1 cellular context compared by ENCODE assay signal in genomic region chr12:124939428-124940142, GRCh38.
TF ChIP-seq lines count a peak whose summit lies in the region.

No MANE protein-coding gene starts in this region.

TF ChIP-seq in HepG2, 621 proteins besides CTCF, POLR2A, EP300 and RAD21 (continued from another document and continues in another):
- TF ChIP-seq, protein P1, sequence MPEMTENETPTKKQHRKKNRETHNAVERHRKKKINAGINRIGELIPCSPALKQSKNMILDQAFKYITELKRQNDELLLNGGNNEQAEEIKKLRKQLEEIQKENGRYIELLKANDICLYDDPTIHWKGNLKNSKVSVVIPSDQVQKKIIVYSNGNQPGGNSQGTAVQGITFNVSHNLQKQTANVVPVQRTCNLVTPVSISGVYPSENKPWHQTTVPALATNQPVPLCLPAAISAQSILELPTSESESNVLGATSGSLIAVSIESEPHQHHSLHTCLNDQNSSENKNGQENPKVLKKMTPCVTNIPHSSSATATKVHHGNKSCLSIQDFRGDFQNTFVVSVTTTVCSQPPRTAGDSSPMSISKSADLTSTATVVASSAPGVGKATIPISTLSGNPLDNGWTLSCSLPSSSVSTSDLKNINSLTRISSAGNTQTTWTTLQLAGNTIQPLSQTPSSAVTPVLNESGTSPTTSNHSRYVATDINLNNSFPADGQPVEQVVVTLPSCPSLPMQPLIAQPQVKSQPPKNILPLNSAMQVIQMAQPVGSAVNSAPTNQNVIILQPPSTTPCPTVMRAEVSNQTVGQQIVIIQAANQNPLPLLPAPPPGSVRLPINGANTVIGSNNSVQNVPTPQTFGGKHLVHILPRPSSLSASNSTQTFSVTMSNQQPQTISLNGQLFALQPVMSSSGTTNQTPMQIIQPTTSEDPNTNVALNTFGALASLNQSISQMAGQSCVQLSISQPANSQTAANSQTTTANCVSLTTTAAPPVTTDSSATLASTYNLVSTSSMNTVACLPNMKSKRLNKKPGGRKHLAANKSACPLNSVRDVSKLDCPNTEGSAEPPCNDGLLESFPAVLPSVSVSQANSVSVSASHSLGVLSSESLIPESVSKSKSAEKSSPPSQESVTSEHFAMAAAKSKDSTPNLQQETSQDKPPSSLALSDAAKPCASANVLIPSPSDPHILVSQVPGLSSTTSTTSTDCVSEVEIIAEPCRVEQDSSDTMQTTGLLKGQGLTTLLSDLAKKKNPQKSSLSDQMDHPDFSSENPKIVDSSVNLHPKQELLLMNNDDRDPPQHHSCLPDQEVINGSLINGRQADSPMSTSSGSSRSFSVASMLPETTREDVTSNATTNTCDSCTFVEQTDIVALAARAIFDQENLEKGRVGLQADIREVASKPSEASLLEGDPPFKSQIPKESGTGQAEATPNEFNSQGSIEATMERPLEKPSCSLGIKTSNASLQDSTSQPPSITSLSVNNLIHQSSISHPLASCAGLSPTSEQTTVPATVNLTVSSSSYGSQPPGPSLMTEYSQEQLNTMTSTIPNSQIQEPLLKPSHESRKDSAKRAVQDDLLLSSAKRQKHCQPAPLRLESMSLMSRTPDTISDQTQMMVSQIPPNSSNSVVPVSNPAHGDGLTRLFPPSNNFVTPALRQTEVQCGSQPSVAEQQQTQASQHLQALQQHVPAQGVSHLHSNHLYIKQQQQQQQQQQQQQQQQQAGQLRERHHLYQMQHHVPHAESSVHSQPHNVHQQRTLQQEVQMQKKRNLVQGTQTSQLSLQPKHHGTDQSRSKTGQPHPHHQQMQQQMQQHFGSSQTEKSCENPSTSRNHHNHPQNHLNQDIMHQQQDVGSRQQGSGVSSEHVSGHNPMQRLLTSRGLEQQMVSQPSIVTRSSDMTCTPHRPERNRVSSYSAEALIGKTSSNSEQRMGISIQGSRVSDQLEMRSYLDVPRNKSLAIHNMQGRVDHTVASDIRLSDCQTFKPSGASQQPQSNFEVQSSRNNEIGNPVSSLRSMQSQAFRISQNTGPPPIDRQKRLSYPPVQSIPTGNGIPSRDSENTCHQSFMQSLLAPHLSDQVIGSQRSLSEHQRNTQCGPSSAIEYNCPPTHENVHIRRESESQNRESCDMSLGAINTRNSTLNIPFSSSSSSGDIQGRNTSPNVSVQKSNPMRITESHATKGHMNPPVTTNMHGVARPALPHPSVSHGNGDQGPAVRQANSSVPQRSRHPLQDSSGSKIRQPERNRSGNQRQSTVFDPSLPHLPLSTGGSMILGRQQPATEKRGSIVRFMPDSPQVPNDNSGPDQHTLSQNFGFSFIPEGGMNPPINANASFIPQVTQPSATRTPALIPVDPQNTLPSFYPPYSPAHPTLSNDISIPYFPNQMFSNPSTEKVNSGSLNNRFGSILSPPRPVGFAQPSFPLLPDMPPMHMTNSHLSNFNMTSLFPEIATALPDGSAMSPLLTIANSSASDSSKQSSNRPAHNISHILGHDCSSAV (CRISPR knock-in tag; IDR thresholded peaks at IDR 0.05; ENCODE audit: borderline replicate concordance) = no peak
- TF ChIP-seq NFRKB (IDR thresholded peaks at IDR 0.05) (no peak), ZSCAN31 (CRISPR knock-in tag; IDR thresholded peaks at IDR 0.05; ENCODE audit: low read depth) (peak; percentile 93), RBM22 (optimal IDR thresholded peaks at IDR 0.05; ENCODE audit: low read length) (peak; percentile 99), HES4 (CRISPR knock-in tag; IDR thresholded peaks at IDR 0.05; ENCODE audit: borderline replicate concordance) (no peak), GMEB2 (CRISPR knock-in tag; IDR thresholded peaks at IDR 0.05; ENCODE audit: low read depth) (no peak), ELF1 (CRISPR knock-in tag; IDR thresholded peaks at IDR 0.05) (peak; percentile 76), HOXA3 (CRISPR knock-in tag; IDR thresholded peaks at IDR 0.05) (peak; percentile 30; the same call in 1 of the 2 replicates), THAP11 (CRISPR knock-in tag; IDR thresholded peaks at IDR 0.05) (no peak; the same call in 1 of the 2 replicates), KAT2B (IDR thresholded peaks at IDR 0.05; ENCODE audit: borderline replicate concordance, low read depth, low read length) (no peak), FLYWCH1 (CRISPR knock-in tag; IDR thresholded peaks at IDR 0.05) (no peak; the same call in 1 of the 2 replicates), SNAI1 (CRISPR knock-in tag; IDR thresholded peaks at IDR 0.05; ENCODE audit: borderline replicate concordance) (no peak), ZNF225 (CRISPR knock-in tag; IDR thresholded peaks at IDR 0.05) (no peak; the same call in 1 of the 2 replicates), ZNF414 (CRISPR knock-in tag; IDR thresholded peaks at IDR 0.05) (peak; percentile 84), XBP1 (CRISPR knock-in tag; IDR thresholded peaks at IDR 0.05) (no peak), GRHL1 (CRISPR knock-in tag; conservative IDR thresholded peaks at IDR 0.05) (no peak), THYN1 (CRISPR knock-in tag; IDR thresholded peaks at IDR 0.05; ENCODE audit: borderline replicate concordance, low read depth) (0 out of 2 replicates have a peak, but pooled peaks have one; percentile 49), KMT2B (CRISPR knock-in tag; IDR thresholded peaks at IDR 0.05) (peak; percentile 75), ZNF652 (CRISPR knock-in tag; IDR thresholded peaks at IDR 0.05; ENCODE audit: borderline replicate concordance, low read depth) (no peak), ZIK1 (CRISPR knock-in tag; IDR thresholded peaks at IDR 0.05; ENCODE audit: borderline replicate concordance, low read depth) (peak; percentile 71; the same call in 1 of the 2 replicates), ZC3H4 (CRISPR knock-in tag; IDR thresholded peaks at IDR 0.05; ENCODE audit: borderline replicate concordance) (no peak), ZNF761 (CRISPR knock-in tag; conservative IDR thresholded peaks at IDR 0.05) (peak; percentile 57), ZSCAN12 (CRISPR knock-in tag; IDR thresholded peaks at IDR 0.05) (no peak), MYPOP (CRISPR knock-in tag; IDR thresholded peaks at IDR 0.05) (peak; percentile 79; the same call in 1 of the 2 replicates), NFATC3 (CRISPR knock-in tag; IDR thresholded peaks at IDR 0.05) (no peak), ZNF598 (CRISPR knock-in tag; IDR thresholded peaks at IDR 0.05; ENCODE audit: borderline replicate concordance) (no peak)
- TF ChIP-seq, protein P2, sequence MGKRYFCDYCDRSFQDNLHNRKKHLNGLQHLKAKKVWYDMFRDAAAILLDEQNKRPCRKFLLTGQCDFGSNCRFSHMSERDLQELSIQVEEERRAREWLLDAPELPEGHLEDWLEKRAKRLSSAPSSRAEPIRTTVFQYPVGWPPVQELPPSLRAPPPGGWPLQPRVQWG (CRISPR knock-in tag; IDR thresholded peaks at IDR 0.05; ENCODE audit: borderline replicate concordance, low read depth) = no peak
- TF ChIP-seq, protein P3, sequence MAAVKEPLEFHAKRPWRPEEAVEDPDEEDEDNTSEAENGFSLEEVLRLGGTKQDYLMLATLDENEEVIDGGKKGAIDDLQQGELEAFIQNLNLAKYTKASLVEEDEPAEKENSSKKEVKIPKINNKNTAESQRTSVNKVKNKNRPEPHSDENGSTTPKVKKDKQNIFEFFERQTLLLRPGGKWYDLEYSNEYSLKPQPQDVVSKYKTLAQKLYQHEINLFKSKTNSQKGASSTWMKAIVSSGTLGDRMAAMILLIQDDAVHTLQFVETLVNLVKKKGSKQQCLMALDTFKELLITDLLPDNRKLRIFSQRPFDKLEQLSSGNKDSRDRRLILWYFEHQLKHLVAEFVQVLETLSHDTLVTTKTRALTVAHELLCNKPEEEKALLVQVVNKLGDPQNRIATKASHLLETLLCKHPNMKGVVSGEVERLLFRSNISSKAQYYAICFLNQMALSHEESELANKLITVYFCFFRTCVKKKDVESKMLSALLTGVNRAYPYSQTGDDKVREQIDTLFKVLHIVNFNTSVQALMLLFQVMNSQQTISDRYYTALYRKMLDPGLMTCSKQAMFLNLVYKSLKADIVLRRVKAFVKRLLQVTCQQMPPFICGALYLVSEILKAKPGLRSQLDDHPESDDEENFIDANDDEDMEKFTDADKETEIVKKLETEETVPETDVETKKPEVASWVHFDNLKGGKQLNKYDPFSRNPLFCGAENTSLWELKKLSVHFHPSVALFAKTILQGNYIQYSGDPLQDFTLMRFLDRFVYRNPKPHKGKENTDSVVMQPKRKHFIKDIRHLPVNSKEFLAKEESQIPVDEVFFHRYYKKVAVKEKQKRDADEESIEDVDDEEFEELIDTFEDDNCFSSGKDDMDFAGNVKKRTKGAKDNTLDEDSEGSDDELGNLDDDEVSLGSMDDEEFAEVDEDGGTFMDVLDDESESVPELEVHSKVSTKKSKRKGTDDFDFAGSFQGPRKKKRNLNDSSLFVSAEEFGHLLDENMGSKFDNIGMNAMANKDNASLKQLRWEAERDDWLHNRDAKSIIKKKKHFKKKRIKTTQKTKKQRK (IDR thresholded peaks at IDR 0.05; ENCODE audit: low read length) = no peak
- TF ChIP-seq, protein P4, sequence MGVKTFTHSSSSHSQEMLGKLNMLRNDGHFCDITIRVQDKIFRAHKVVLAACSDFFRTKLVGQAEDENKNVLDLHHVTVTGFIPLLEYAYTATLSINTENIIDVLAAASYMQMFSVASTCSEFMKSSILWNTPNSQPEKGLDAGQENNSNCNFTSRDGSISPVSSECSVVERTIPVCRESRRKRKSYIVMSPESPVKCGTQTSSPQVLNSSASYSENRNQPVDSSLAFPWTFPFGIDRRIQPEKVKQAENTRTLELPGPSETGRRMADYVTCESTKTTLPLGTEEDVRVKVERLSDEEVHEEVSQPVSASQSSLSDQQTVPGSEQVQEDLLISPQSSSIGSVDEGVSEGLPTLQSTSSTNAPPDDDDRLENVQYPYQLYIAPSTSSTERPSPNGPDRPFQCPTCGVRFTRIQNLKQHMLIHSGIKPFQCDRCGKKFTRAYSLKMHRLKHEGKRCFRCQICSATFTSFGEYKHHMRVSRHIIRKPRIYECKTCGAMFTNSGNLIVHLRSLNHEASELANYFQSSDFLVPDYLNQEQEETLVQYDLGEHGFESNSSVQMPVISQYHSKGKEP (CRISPR knock-in tag; IDR thresholded peaks at IDR 0.05) = no peak
- TF ChIP-seq, protein P5, sequence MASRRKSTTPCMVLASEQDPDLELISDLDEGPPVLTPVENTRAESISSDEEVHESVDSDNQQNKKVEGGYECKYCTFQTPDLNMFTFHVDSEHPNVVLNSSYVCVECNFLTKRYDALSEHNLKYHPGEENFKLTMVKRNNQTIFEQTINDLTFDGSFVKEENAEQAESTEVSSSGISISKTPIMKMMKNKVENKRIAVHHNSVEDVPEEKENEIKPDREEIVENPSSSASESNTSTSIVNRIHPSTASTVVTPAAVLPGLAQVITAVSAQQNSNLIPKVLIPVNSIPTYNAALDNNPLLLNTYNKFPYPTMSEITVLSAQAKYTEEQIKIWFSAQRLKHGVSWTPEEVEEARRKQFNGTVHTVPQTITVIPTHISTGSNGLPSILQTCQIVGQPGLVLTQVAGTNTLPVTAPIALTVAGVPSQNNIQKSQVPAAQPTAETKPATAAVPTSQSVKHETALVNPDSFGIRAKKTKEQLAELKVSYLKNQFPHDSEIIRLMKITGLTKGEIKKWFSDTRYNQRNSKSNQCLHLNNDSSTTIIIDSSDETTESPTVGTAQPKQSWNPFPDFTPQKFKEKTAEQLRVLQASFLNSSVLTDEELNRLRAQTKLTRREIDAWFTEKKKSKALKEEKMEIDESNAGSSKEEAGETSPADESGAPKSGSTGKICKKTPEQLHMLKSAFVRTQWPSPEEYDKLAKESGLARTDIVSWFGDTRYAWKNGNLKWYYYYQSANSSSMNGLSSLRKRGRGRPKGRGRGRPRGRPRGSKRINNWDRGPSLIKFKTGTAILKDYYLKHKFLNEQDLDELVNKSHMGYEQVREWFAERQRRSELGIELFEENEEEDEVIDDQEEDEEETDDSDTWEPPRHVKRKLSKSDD (CRISPR knock-in tag; IDR thresholded peaks at IDR 0.05; ENCODE audit: low read depth) = peak; percentile 24; the same call in 1 of the 2 replicates
